In the genomic region with DNA sequence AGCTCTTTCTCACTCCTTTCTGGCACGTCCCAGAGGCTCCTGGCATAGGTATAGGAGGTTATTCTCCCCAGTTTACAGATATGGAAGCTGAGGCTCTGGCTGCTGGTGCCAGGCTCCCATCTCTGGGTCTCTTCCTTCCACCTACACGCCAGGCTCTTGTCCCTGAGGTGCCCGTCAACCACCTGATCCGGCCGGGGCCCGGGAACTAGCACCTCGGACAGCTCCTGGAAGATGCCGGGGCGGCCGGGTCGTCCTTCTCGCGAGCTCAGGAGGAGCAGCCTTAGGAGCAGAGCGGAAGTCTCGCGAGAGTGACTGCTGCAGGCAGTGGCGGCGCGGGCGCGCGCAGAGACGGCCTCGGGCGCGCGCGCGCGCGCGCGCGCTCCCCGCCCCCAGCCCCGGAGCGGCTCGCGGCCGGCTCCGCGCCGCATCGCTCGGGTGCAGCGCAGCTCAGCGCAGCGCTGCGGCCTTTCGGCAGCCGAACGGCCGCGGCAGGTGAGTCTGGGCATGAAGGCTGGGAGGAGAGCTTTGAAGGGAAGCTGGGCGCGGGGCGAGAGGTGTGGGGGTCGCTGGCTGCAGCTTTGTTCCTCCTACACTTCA, we compare ENCODE assay signal across 8 cellular contexts. TPM values are rescaled to one million over a fixed set of nuclear protein-coding genes. Genes with fewer than 3 reads are reported as not detected.
A peak's percentile ranks its signal among the peaks of the same experiment; 100 is the strongest.
DNase-seq lines count a peak whose midpoint lies in the region; ATAC-seq and TF ChIP-seq lines count a peak whose summit lies in the region.

A gene with protein sequence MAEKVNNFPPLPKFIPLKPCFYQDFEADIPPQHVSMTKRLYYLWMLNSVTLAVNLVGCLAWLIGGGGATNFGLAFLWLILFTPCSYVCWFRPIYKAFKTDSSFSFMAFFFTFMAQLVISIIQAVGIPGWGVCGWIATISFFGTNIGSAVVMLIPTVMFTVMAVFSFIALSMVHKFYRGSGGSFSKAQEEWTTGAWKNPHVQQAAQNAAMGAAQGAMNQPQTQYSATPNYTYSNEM (plus strand): TSS at position 382 of the 597 bp plus-strand sequence. CDS start 16,277 bp downstream, outside the sequence.

- TF ChIP-seq CTCF in GM10266 (IDR thresholded peaks at IDR 0.05; ENCODE audit: control insufficient read depth, insufficient read depth, low read depth, missing control alignments): no peak

- ATAC-seq in HG03108 (IDR thresholded peaks at IDR 0.05; ENCODE audit: unreplicated experiment) (peak; percentile 65), GM21515 (IDR thresholded peaks at IDR 0.05; ENCODE audit: unreplicated experiment) (no peak)

- no peaks in the 10 kb centered on the region for H3K36me3 ChIP-seq in skeletal muscle tissue (ENCODE audit: control insufficient read depth in 3 of 3, insufficient read depth in 3 of 3, low read length in 3 of 3)

- peak within 1 kb of the TSS in 2 of 3 donors; percentile 23 to 62 for H3K9ac ChIP-seq in skeletal muscle tissue (ENCODE audit: low read depth in 1 of 3, low read length in 3 of 3)

- peaks cover 23 to 37% (median 26%) of the 10 kb centered on the region in 3 donors for H3K27me3 ChIP-seq in skeletal muscle tissue (ENCODE audit: control insufficient read depth in 3 of 3, insufficient read depth in 3 of 3, low read length in 3 of 3)

- H3K27ac ChIP-seq in caudate nucleus (ENCODE audit: low read depth, low read length): peak within 1 kb of the TSS; percentile 80
- no peak within 1 kb of the TSS for H3K27ac ChIP-seq in skeletal muscle tissue (ENCODE audit: low read depth, low read length)

- H3K9me3 ChIP-seq in skeletal muscle tissue (ENCODE audit: control insufficient read depth in 3 of 3, low read length in 3 of 3): no peaks in the 10 kb centered on the region

- DNase-seq in GM10266 (ENCODE audit: extremely low spot score) (peak; percentile 99), NCI-H2227 treated with DMSO at 0.1 percent for 48 hours (lab: John Stamatoyannopoulos, UW) (peak; percentile 80), caudate nucleus (lab: John Stamatoyannopoulos, UW) (peak in 60 of 61 donors; percentile 25 to 98 (median 89)), iPS-NIHi7 (ENCODE audit: extremely low spot score) (peak; percentile 100)
- peak; percentile 70 to 90 (median 87) for DNase-seq in activated CD4-positive, CD25-positive, alpha-beta regulatory T cell (lab: John Stamatoyannopoulos, UW)

- peaks cover 13 to 15% (median 13%) of the 10 kb centered on the region in 3 donors for H3K4me1 ChIP-seq in skeletal muscle tissue (ENCODE audit: control insufficient read depth in 3 of 3, insufficient read depth in 3 of 3, low read length in 3 of 3)

- H3K4me3 ChIP-seq in skeletal muscle tissue (ENCODE audit: low read length in 3 of 3): peak within 1 kb of the TSS; percentile 73 to 75 (median 75)

RNA-seq across cellular contexts. Expression of the gene that starts here (rescaled TPM):
- 1.6 TPM for total RNA-seq in skeletal muscle tissue
